1 cellular context compared by ENCODE assay signal in genomic region chr1:113217447-113218208, GRCh38.
TF ChIP-seq lines count a peak whose summit lies in the region.

No MANE protein-coding gene starts in this region.

TF ChIP-seq in K562, 482 proteins besides CTCF, POLR2A, EP300 and RAD21 (continued from another document):
- TF ChIP-seq ZNF280B (CRISPR knock-in tag; IDR thresholded peaks at IDR 0.05) (no peak), RAD51 (IDR thresholded peaks at IDR 0.05; ENCODE audit: borderline replicate concordance, low read depth) (peak; percentile 69), ZFX (CRISPR knock-in tag; IDR thresholded peaks at IDR 0.05) (peak; percentile 38; the same call in 1 of the 2 replicates), ZFPM2 (CRISPR knock-in tag; IDR thresholded peaks at IDR 0.05) (no peak), ESRRA (IDR thresholded peaks at IDR 0.05; ENCODE audit: borderline replicate concordance, low read depth) (peak; percentile 44; the same call in 1 of the 2 replicates), NUFIP1 (IDR thresholded peaks at IDR 0.05; ENCODE audit: partially characterized antibody) (no peak), ZNF707 (CRISPR knock-in tag; conservative IDR thresholded peaks at IDR 0.05) (no peak), MIER1 (IDR thresholded peaks at IDR 0.05; ENCODE audit: low read depth) (no peak), ZNF75A (CRISPR knock-in tag; IDR thresholded peaks at IDR 0.05) (no peak), CBFA2T2 (conservative IDR thresholded peaks at IDR 0.05) (peak; percentile 58), FIP1L1 (IDR thresholded peaks at IDR 0.05; ENCODE audit: low read depth, low read length, poor library complexity, severe bottlenecking) (no peak), PRDM10 (IDR thresholded peaks at IDR 0.05; ENCODE audit: partially characterized antibody) (peak; percentile 9), ZZZ3 (IDR thresholded peaks at IDR 0.05) (no peak), TEAD4 (IDR thresholded peaks at IDR 0.05; ENCODE audit: low read length) (peak; percentile 67; the same call in 1 of the 2 replicates), TEAD4 (CRISPR knock-in tag; IDR thresholded peaks at IDR 0.05; ENCODE audit: borderline replicate concordance) (no peak), ARID1B (IDR thresholded peaks at IDR 0.05) (peak; percentile 77), SMAD4 (CRISPR knock-in tag; conservative IDR thresholded peaks at IDR 0.05) (peak; percentile 67; the same call in 1 of the 2 replicates), ZNF3 (CRISPR knock-in tag; IDR thresholded peaks at IDR 0.05) (no peak), DNMT1 (IDR thresholded peaks at IDR 0.05) (no peak), NEUROD1 (IDR thresholded peaks at IDR 0.05; ENCODE audit: borderline replicate concordance, low read depth, low read length, partially characterized antibody) (no peak), TAL1 (IDR thresholded peaks at IDR 0.05) (peak; percentile 48), NCOR1 (IDR thresholded peaks at IDR 0.05) (peak; percentile 47), GABPB2 (CRISPR knock-in tag; conservative IDR thresholded peaks at IDR 0.05) (no peak), KAT8 (IDR thresholded peaks at IDR 0.05; ENCODE audit: low read depth) (no peak), MTA2 (IDR thresholded peaks at IDR 0.05; ENCODE audit: low read depth) (0 out of 2 replicates have a peak, but pooled peaks have one; percentile 42), SOX6 (IDR thresholded peaks at IDR 0.05) (peak; percentile 84; the same call in 1 of the 2 replicates), SMARCE1 (IDR thresholded peaks at IDR 0.05) (peak; percentile 83), POLR2H (tag; IDR thresholded peaks at IDR 0.05; ENCODE audit: low read depth) (no peak), FOXA1 (IDR thresholded peaks at IDR 0.05; ENCODE audit: borderline replicate concordance) (peak; percentile 60), SMARCA4 (IDR thresholded peaks at IDR 0.05) (peak; percentile 81), ZNF766 (CRISPR knock-in tag; conservative IDR thresholded peaks at IDR 0.05) (peak; percentile 58; the same call in 1 of the 2 replicates), FOS (IDR thresholded peaks at IDR 0.05; ENCODE audit: extremely low read depth, insufficient read length) (no peak), ARNT (IDR thresholded peaks at IDR 0.05) (peak in 1 of 2 experiments; percentile 97; a peak in 2 of 4 replicates), TBL1XR1 (IDR thresholded peaks at IDR 0.05; ENCODE audit: low read length in 2 of 2) (peak in 1 of 2 experiments; percentile 67; a peak in 2 of 4 replicates), HMG20A (CRISPR knock-in tag; conservative IDR thresholded peaks at IDR 0.05) (no peak), MAFG (tag; conservative IDR thresholded peaks at IDR 0.05) (no peak), MCM5 (IDR thresholded peaks at IDR 0.05; ENCODE audit: low read depth) (no peak), ARHGAP35 (IDR thresholded peaks at IDR 0.05; ENCODE audit: partially characterized antibody) (no peak), ZSCAN32 (CRISPR knock-in tag; IDR thresholded peaks at IDR 0.05) (no peak), FOXM1 (IDR thresholded peaks at IDR 0.05; ENCODE audit: low read depth) (no peak; the same call in 1 of the 2 replicates), FOXM1 (CRISPR knock-in tag; IDR thresholded peaks at IDR 0.05; ENCODE audit: low read depth) (no peak), ZEB2 (IDR thresholded peaks at IDR 0.05) (peak; percentile 89), EHMT2 (IDR thresholded peaks at IDR 0.05) (no peak), PHF21A (IDR thresholded peaks at IDR 0.05; ENCODE audit: borderline replicate concordance, low read depth) (no peak), KLF16 (IDR thresholded peaks at IDR 0.05) (no peak), OTX1 (CRISPR knock-in tag; IDR thresholded peaks at IDR 0.05) (no peak), SMARCC2 (IDR thresholded peaks at IDR 0.05; ENCODE audit: low read depth) (0 out of 2 replicates have a peak, but pooled peaks have one; percentile 31), ZFP1 (CRISPR knock-in tag; IDR thresholded peaks at IDR 0.05) (no peak)
- TF ChIP-seq, protein P1, sequence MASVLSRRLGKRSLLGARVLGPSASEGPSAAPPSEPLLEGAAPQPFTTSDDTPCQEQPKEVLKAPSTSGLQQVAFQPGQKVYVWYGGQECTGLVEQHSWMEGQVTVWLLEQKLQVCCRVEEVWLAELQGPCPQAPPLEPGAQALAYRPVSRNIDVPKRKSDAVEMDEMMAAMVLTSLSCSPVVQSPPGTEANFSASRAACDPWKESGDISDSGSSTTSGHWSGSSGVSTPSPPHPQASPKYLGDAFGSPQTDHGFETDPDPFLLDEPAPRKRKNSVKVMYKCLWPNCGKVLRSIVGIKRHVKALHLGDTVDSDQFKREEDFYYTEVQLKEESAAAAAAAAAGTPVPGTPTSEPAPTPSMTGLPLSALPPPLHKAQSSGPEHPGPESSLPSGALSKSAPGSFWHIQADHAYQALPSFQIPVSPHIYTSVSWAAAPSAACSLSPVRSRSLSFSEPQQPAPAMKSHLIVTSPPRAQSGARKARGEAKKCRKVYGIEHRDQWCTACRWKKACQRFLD (CRISPR knock-in tag; IDR thresholded peaks at IDR 0.05) = 0 out of 2 replicates have a peak, but pooled peaks have one; percentile 44
- TF ChIP-seq, protein P2, sequence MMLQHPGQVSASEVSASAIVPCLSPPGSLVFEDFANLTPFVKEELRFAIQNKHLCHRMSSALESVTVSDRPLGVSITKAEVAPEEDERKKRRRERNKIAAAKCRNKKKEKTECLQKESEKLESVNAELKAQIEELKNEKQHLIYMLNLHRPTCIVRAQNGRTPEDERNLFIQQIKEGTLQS (IDR thresholded peaks at IDR 0.05) = no peak
- TF ChIP-seq, protein P2 (CRISPR knock-in tag; conservative IDR thresholded peaks at IDR 0.05) = no peak
- TF ChIP-seq, protein P3, sequence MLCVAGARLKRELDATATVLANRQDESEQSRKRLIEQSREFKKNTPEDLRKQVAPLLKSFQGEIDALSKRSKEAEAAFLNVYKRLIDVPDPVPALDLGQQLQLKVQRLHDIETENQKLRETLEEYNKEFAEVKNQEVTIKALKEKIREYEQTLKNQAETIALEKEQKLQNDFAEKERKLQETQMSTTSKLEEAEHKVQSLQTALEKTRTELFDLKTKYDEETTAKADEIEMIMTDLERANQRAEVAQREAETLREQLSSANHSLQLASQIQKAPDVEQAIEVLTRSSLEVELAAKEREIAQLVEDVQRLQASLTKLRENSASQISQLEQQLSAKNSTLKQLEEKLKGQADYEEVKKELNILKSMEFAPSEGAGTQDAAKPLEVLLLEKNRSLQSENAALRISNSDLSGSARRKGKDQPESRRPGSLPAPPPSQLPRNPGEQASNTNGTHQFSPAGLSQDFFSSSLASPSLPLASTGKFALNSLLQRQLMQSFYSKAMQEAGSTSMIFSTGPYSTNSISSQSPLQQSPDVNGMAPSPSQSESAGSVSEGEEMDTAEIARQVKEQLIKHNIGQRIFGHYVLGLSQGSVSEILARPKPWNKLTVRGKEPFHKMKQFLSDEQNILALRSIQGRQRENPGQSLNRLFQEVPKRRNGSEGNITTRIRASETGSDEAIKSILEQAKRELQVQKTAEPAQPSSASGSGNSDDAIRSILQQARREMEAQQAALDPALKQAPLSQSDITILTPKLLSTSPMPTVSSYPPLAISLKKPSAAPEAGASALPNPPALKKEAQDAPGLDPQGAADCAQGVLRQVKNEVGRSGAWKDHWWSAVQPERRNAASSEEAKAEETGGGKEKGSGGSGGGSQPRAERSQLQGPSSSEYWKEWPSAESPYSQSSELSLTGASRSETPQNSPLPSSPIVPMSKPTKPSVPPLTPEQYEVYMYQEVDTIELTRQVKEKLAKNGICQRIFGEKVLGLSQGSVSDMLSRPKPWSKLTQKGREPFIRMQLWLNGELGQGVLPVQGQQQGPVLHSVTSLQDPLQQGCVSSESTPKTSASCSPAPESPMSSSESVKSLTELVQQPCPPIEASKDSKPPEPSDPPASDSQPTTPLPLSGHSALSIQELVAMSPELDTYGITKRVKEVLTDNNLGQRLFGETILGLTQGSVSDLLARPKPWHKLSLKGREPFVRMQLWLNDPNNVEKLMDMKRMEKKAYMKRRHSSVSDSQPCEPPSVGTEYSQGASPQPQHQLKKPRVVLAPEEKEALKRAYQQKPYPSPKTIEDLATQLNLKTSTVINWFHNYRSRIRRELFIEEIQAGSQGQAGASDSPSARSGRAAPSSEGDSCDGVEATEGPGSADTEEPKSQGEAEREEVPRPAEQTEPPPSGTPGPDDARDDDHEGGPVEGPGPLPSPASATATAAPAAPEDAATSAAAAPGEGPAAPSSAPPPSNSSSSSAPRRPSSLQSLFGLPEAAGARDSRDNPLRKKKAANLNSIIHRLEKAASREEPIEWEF (CRISPR knock-in tag; IDR thresholded peaks at IDR 0.05) = no peak
- TF ChIP-seq, protein P4, sequence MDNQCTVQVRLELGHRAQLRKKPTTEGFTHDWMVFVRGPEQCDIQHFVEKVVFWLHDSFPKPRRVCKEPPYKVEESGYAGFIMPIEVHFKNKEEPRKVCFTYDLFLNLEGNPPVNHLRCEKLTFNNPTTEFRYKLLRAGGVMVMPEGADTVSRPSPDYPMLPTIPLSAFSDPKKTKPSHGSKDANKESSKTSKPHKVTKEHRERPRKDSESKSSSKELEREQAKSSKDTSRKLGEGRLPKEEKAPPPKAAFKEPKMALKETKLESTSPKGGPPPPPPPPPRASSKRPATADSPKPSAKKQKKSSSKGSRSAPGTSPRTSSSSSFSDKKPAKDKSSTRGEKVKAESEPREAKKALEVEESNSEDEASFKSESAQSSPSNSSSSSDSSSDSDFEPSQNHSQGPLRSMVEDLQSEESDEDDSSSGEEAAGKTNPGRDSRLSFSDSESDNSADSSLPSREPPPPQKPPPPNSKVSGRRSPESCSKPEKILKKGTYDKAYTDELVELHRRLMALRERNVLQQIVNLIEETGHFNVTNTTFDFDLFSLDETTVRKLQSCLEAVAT (IDR thresholded peaks at IDR 0.05) = no peak
- TF ChIP-seq, protein P5, sequence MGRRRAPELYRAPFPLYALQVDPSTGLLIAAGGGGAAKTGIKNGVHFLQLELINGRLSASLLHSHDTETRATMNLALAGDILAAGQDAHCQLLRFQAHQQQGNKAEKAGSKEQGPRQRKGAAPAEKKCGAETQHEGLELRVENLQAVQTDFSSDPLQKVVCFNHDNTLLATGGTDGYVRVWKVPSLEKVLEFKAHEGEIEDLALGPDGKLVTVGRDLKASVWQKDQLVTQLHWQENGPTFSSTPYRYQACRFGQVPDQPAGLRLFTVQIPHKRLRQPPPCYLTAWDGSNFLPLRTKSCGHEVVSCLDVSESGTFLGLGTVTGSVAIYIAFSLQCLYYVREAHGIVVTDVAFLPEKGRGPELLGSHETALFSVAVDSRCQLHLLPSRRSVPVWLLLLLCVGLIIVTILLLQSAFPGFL (CRISPR knock-in tag; IDR thresholded peaks at IDR 0.05) = no peak
- TF ChIP-seq, protein P6, sequence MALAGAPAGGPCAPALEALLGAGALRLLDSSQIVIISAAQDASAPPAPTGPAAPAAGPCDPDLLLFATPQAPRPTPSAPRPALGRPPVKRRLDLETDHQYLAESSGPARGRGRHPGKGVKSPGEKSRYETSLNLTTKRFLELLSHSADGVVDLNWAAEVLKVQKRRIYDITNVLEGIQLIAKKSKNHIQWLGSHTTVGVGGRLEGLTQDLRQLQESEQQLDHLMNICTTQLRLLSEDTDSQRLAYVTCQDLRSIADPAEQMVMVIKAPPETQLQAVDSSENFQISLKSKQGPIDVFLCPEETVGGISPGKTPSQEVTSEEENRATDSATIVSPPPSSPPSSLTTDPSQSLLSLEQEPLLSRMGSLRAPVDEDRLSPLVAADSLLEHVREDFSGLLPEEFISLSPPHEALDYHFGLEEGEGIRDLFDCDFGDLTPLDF (CRISPR knock-in tag; IDR thresholded peaks at IDR 0.05) = no peak
